Comparison of ENCODE assay signal across 8 cellular contexts in the genomic region with DNA sequence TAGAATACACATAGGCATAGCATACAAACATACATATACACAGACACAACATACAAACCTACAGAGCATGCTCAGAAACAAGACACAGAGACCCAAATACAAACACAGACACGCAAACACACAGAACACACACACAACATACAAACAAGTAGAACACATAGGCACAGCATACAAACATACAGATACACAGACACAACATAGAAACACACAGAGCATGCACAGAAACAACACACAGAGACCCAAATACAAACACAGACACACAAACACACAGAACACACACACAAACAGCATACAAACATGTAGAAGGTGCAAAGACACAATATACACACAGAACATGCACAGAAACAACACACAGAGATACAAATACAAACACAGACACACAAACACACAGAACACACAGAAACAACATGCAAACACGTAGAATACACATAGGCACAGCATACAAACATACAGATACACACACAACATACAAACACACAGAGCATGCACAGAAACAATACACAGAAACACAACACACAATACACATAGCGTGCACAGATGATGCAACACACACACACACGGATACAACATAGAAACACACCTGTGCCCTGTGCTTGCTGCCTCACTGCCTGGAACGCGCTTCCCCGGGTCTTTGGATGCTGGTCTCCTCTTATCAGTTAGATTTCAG.
"Had no signal": no experiment of that assay in that cellular context is flagged by ENCODE, and none has a peak within 500 bp of the region (broad histone marks: within the 10 kb centered on the region; RNA-seq: fewer than 3 reads in every experiment).

No MANE protein-coding gene starts in this region.

- DNase-seq: H7, HFFc6, IMR-90, KG1 had no signal

- H3K4me2 ChIP-seq: GM23338 had no signal

- H3K36me3 ChIP-seq: HAP-1 had no signal

- H3K4me1 ChIP-seq: HAP-1 had no signal

- H3K4me3 ChIP-seq: GM23338, HAP-1, K562 had no signal

- H3K9me3 ChIP-seq: HAP-1 had no signal

- H2AFZ ChIP-seq: GM23338 had no signal

- FAIRE-seq: K562 had no signal

- ATAC-seq: GM23338, HCT116, K562 had no signal
